25 cellular contexts compared by ENCODE assay signal in genomic region chr17:8826808-8827435, GRCh38. TPM values are rescaled to one million over a fixed set of nuclear protein-coding genes. Genes with fewer than 3 reads are reported as not detected.
A peak's percentile ranks its signal among the peaks of the same experiment; 100 is the strongest.
DNase-seq lines count a peak whose midpoint lies in the region; ATAC-seq, FAIRE-seq and TF ChIP-seq lines count a peak whose summit lies in the region.
"Had no signal": no experiment of that assay in that cellular context is flagged by ENCODE, and none has a peak within 500 bp of the region (broad histone marks: within the 10 kb centered on the region; RNA-seq: fewer than 3 reads in every experiment).

No MANE protein-coding gene starts in this region.

- peak; percentile 9 for DNase-seq in activated CD8-positive, alpha-beta memory T cell treated with anti-CD3 and anti-CD28 coated beads for 24 hours
- DNase-seq in activated CD8-positive, alpha-beta memory T cell treated with anti-CD3 and anti-CD28 coated beads, Interleukin-2, amount 50 U/mL, for 4 hours: no peak
- DNase-seq in GM12878 (ENCODE audit: low read depth, low spot score): no peak
- peak; percentile 52 for DNase-seq in islet precursor cell
- peak; percentile 36 for DNase-seq in sigmoid colon
- DNase-seq: BE2C; Caco-2; CD4-positive, CD25-positive, alpha-beta regulatory T cell; DMS153; GF-D8; NCI-H1105; NCI-H1694 treated with DMSO at 0.1 percent for 48 hours; NCI-H774; OCI-M1; SHP77 had no signal

- no peak for TF ChIP-seq RAD21 in GM12878 (IDR thresholded peaks at IDR 0.05; ENCODE audit: insufficient read depth, low read depth, low read length)

- H3K36me3 ChIP-seq in GM12878 (ENCODE audit: control insufficient read depth in 2 of 2, insufficient read depth in 2 of 2, low read length in 1 of 2) (peaks cover 22 to 74% of the 10 kb centered on the region in 2 experiments), sigmoid colon (no peaks in the 10 kb centered on the region)
- H3K36me3 ChIP-seq: BE2C had no signal

- ATAC-seq in GM12878 (no peak), HG03280 (IDR thresholded peaks at IDR 0.05; ENCODE audit: unreplicated experiment) (no peak), HG03354 (IDR thresholded peaks at IDR 0.05; ENCODE audit: poor library complexity, severe bottlenecking, unreplicated experiment) (no peak), GM21619 (IDR thresholded peaks at IDR 0.05; ENCODE audit: unreplicated experiment) (no peak)

- SMC1A ChIA-PET in GM12878 (lab: Charles Lee; ENCODE audit: uncharacterized antibody, unreplicated experiment): interaction anchor here (1.7 kb wide), 1 partner anchor 18 kb away, joined by 4 read pairs; no protein-coding TSS in a partner anchor

- H3K4me3 ChIP-seq in GM12878: no peak overlapping the region
- H3K4me3 ChIP-seq in sigmoid colon: no peak overlapping the region
- H3K4me3 ChIP-seq: SK-N-MC had no signal

- WGBS in GM12878 (ENCODE audit: insufficient coverage, insufficient replicate concordance, low lambda C conversion rate, missing lambda C conversion rate): 91% methylated on average over 12 of the region's 19 CpGs
- 75 to 83% methylated on average over 19 of the region's 19 CpGs for WGBS in sigmoid colon, 2 donors

- no peak overlapping the region for H3K4me2 ChIP-seq in GM12878 (ENCODE audit: control insufficient read depth, insufficient read depth)

- RAD21 ChIA-PET in GM12878 (lab: Charles Lee; ENCODE audit: unreplicated experiment): no interaction called here

- CTCF ChIA-PET in GM12878 (lab: Yijun Ruan, JAX): interaction anchor here (1.2 kb wide), 1 partner anchor 41 kb away, joined by 3 read pairs; no protein-coding TSS in a partner anchor

- no peak overlapping the region for H3K9ac ChIP-seq in GM12878 (ENCODE audit: control insufficient read depth, insufficient read depth, low read length)

- TF ChIP-seq CTCF in GM12878 (IDR thresholded peaks at IDR 0.05 in 2 of 3, conservative IDR thresholded peaks at IDR 0.05 in 1 of 3; ENCODE audit: control insufficient read depth in 2 of 3, extremely low read depth in 1 of 3, insufficient read depth in 1 of 3, low read depth in 3 of 3, low read length in 3 of 3) (no peak), sigmoid colon (IDR thresholded peaks at IDR 0.05) (no peak)

- H3K4me1 ChIP-seq in GM12878 (ENCODE audit: control insufficient read depth, insufficient read depth, low read length) (no peaks in the 10 kb centered on the region), sigmoid colon (no peaks in the 10 kb centered on the region)
- H3K4me1 ChIP-seq: BE2C, Caco-2 had no signal

- POLR2A ChIA-PET in GM12878 (lab: Charles Lee): interaction anchor here (0.5 to 1.1 kb wide), 2 partner anchors 24 to 90 kb away, joined by 3 read pairs; no protein-coding TSS in a partner anchor

- in situ Hi-C loops in GM12878 (cut with MboI): no loop called here

- no peak for FAIRE-seq in GM12878 (lab: Jason Lieb, UNC)
- FAIRE-seq: GM18507 had no signal

- no TSS peak for BruUV-seq in GM12878 (replicated peaks; lab: Mats Ljungman, UMichigan)

- no peak overlapping the region for H2AFZ ChIP-seq in GM12878 (ENCODE audit: control insufficient read depth, low read depth, low read length)

- peak; percentile 70 for TF ChIP-seq POLR2A in GM12878 (IDR thresholded peaks at IDR 0.05; ENCODE audit: low read depth, low read length)
- no peak for TF ChIP-seq POLR2A in sigmoid colon (IDR thresholded peaks at IDR 0.05)

- H4K20me1 ChIP-seq in GM12878 (ENCODE audit: control insufficient read depth, insufficient read depth): no peaks in the 10 kb centered on the region

- H3K9me3 ChIP-seq in GM12878 (replicated peaks; ENCODE audit: control insufficient read depth, insufficient read depth, low read length) (no peaks in the 10 kb centered on the region; the same call in 1 of the 3 replicates), sigmoid colon (peaks cover 0 to 3% (median 1%) of the 10 kb centered on the region in 4 donors)
- H3K9me3 ChIP-seq: BE2C, Caco-2 had no signal

- intact Hi-C loops in GM12878 (cut with micrococcal nuclease; ENCODE audit: unreplicated experiment): no loop called here
- intact Hi-C loops in sigmoid colon (cut with DNase I): no loop called here

- H3K79me2 ChIP-seq in GM12878 (ENCODE audit: control insufficient read depth, insufficient read depth, low read length): no peaks in the 10 kb centered on the region

- TF ChIP-seq EP300 in GM12878 (IDR thresholded peaks at IDR 0.05; ENCODE audit: borderline replicate concordance in 1 of 2, control insufficient read depth in 1 of 2, low read depth in 2 of 2, low read length in 2 of 2): no peak
- no peak for TF ChIP-seq EP300 in sigmoid colon (IDR thresholded peaks at IDR 0.05)

- H3K27me3 ChIP-seq in GM12878 (replicated peaks in 1 of 2; ENCODE audit: control insufficient read depth in 2 of 2, insufficient read depth in 2 of 2, low read length in 1 of 2): no peaks in the 10 kb centered on the region
- H3K27me3 ChIP-seq in sigmoid colon: peaks cover 0 to 19% (median 5%) of the 10 kb centered on the region in 3 donors
- H3K27me3 ChIP-seq: BE2C had no signal

- no peak overlapping the region for H3K27ac ChIP-seq in GM12878 (ENCODE audit: control insufficient read depth, insufficient read depth)
- no peak overlapping the region for H3K27ac ChIP-seq in sigmoid colon
- H3K27ac ChIP-seq: SK-N-MC had no signal

TF ChIP-seq in GM12878, 131 proteins besides CTCF, POLR2A, EP300 and RAD21:
- TF ChIP-seq TCF12 (IDR thresholded peaks at IDR 0.05; ENCODE audit: low read depth, low read length) (no peak), NR2C2 (IDR thresholded peaks at IDR 0.05; ENCODE audit: borderline replicate concordance, control insufficient read depth, insufficient read length, low read depth) (peak; percentile 19), NR2C1 (IDR thresholded peaks at IDR 0.05) (peak; percentile 61), POU2F2 (IDR thresholded peaks at IDR 0.05; ENCODE audit: borderline replicate concordance, low read depth, low read length) (0 out of 3 replicates have a peak, but pooled peaks have one; percentile 14), NR2F1 (conservative IDR thresholded peaks at IDR 0.05) (peak; percentile 84), POLR2AphosphoS2 (IDR thresholded peaks at IDR 0.05; ENCODE audit: low read depth, low read length) (peak; percentile 24), POLR2AphosphoS5 (IDR thresholded peaks at IDR 0.05; ENCODE audit: low read length) (peak; percentile 75; the same call in 1 of the 2 replicates), GABPA (IDR thresholded peaks at IDR 0.05; ENCODE audit: low read depth) (no peak)

RNA-seq across cellular contexts. Expression of gene MFSD6L, which starts 27.8 kb away (rescaled TPM):
- total RNA-seq in GM12878 (2013; cell fraction: nucleolus; rRNA removed): 51.1 and 52.2 TPM in 2 replicates
- total RNA-seq in GM12878 (2014; rRNA removed) (1.5 and 1.8 TPM in 2 replicates), GM12878 (2014; rRNA removed; fragmentation: Illumina TruSeq; extraction: Trizol) (1.3 and 1.4 TPM in 2 replicates), GM12878 (2021) (2.8 and 3.1 TPM in 2 replicates), sigmoid colon (not detected)
- polyA plus RNA-seq in GM12878 (2011; ENCODE audit: low read depth): 1.3 TPM
- polyA plus RNA-seq in GM12878 (2011; rRNA removed) (0.76 and 1.2 TPM in 2 replicates), GM12878 (2014; fragmentation: Illumina TruSeq; extraction: Trizol) (0.33 and 0.94 TPM in 2 replicates), GM12878 (2014; fragmentation: Nextera tagmentation; extraction: Ambion mirVana) (under 1 TPM; 0.39 to 0.49 TPM), GM12878 (2014; rRNA removed) (1.9 and 2.5 TPM in 2 replicates), GM12878 (2016; fragmentation: Nextera tagmentation; extraction: Ambion mirVana) (under 1 TPM; 0.40 to 0.67 TPM), sigmoid colon (1 to 10 TPM in 2 of 3 donors, under 1 TPM in 1; 0.69 to 4.9 (median 1.2) TPM)
- 1.1 and 1.5 TPM in 2 replicates for polyA plus RNA-seq in GM12878 (2011; cell fraction: cytosol; rRNA removed)
- 8.7 and 9.7 TPM in 2 replicates for polyA plus RNA-seq in GM12878 (2011; cell fraction: nucleus; rRNA removed)
- polyA plus RNA-seq in GM12878 (2012): 2.2 and 2.5 TPM in 2 replicates
- polyA minus RNA-seq in GM12878 (2011; rRNA and poly(A)+ RNA removed): 2.9 and 6.6 TPM in 2 replicates
- 0.83 TPM in 1 of 2 replicates, not detected in the other for polyA minus RNA-seq in GM12878 (2011; cell fraction: cytosol; rRNA and poly(A)+ RNA removed)
- polyA minus RNA-seq in GM12878 (2011; cell fraction: nucleus; rRNA and poly(A)+ RNA removed): 5.7 and 12.0 TPM in 2 replicates
- total RNA-seq: A172; Caco-2; CD4-positive, CD25-positive, alpha-beta regulatory T cell; H4; LHCN-M2; NCI-H460 had no signal
- polyA plus RNA-seq: CD4-positive, CD25-positive, alpha-beta regulatory T cell; IgD-negative memory B cell had no signal

RNA-seq across cellular contexts. Expression of gene PIK3R6, which starts 40.6 kb away (rescaled TPM):
- total RNA-seq in GM12878 (2013; cell fraction: nucleolus; rRNA removed): 293 and 314 TPM in 2 replicates
- total RNA-seq in GM12878 (2014; rRNA removed) (40.3 and 44.7 TPM in 2 replicates), GM12878 (2014; rRNA removed; fragmentation: Illumina TruSeq; extraction: Trizol) (26.4 and 27.9 TPM in 2 replicates), GM12878 (2021) (76.7 and 81.7 TPM in 2 replicates), sigmoid colon (1 to 10 TPM in 1 of 4 donors, under 1 TPM in 1, not detected in 2; 0.54 to 1.1 TPM)
- 68.9 TPM for polyA plus RNA-seq in GM12878 (2011; ENCODE audit: low read depth)
- polyA plus RNA-seq in GM12878 (2011; rRNA removed) (73.5 and 146 TPM in 2 replicates), GM12878 (2014; fragmentation: Illumina TruSeq; extraction: Trizol) (31.6 and 54.7 TPM in 2 replicates), GM12878 (2014; fragmentation: Nextera tagmentation; extraction: Ambion mirVana) (1 to 10 TPM; 6.7 to 7.4 TPM), GM12878 (2014; rRNA removed) (86.5 and 99.8 TPM in 2 replicates), GM12878 (2016; fragmentation: Nextera tagmentation; extraction: Ambion mirVana) (100 to 1,000 TPM; 103 to 109 TPM), sigmoid colon (1 to 10 TPM in 1 of 3 donors, under 1 TPM in 2; 0.69 to 1.2 (median 0.77) TPM)
- polyA plus RNA-seq in GM12878 (2011; cell fraction: cytosol; rRNA removed): 164 and 182 TPM in 2 replicates
- polyA plus RNA-seq in GM12878 (2011; cell fraction: nucleus; rRNA removed): 666 and 871 TPM in 2 replicates
- 144 and 184 TPM in 2 replicates for polyA plus RNA-seq in GM12878 (2012)
- 99.0 and 156 TPM in 2 replicates for polyA minus RNA-seq in GM12878 (2011; rRNA and poly(A)+ RNA removed)
- 50.8 and 58.4 TPM in 2 replicates for polyA minus RNA-seq in GM12878 (2011; cell fraction: cytosol; rRNA and poly(A)+ RNA removed)
- 143 and 160 TPM in 2 replicates for polyA minus RNA-seq in GM12878 (2011; cell fraction: nucleus; rRNA and poly(A)+ RNA removed)
- total RNA-seq: A172, Caco-2, H4, LHCN-M2, NCI-H460 had no signal
- polyA plus RNA-seq: CD4-positive, CD25-positive, alpha-beta regulatory T cell had no signal

Comparison
In these comparisons a context has a peak if more than half of its experiments do, and no peak if none do; other contexts are left out.
1. DNase-seq: peak in activated CD8-positive, alpha-beta memory T cell treated with anti-CD3 and anti-CD28 coated beads for 24 hours (single experiment), islet precursor cell (single experiment) and sigmoid colon (single experiment); none in activated CD8-positive, alpha-beta memory T cell treated with anti-CD3 and anti-CD28 coated beads, Interleukin-2, amount 50 U/mL, for 4 hours (single experiment) and GM12878 (single experiment).
2. RNA of gene PIK3R6, which starts 40.6 kb away (total RNA-seq): 26.4 to 314 TPM in GM12878; 0.54 to 1.1 TPM in sigmoid colon; every median in the first group is over 10 times any median in the second.